15 cellular contexts compared by ENCODE assay signal in genomic region chr14:92215579-92215978, GRCh38.
"Had no signal": no experiment of that assay in that cellular context is flagged by ENCODE, and none has a peak within 500 bp of the region (broad histone marks: within the 10 kb centered on the region; RNA-seq: fewer than 3 reads in every experiment).

No MANE protein-coding gene starts in this region.

- ATAC-seq: body of pancreas, left ventricle myocardium superior, pancreas, T-cell had no signal

- DNase-seq: activated CD4-positive, alpha-beta T cell treated with anti-CD3 and anti-CD28 coated beads for 4 hours; activated naive CD4-positive, alpha-beta T cell treated with anti-CD3 and anti-CD28 coated beads, Interleukin-2, amount 50 U/mL, for 16 hours; activated T-cell treated with anti-CD3 and anti-CD28 coated beads for 4 hours; body of pancreas; dermis blood vessel endothelial cell; endodermal cell; esophagus squamous epithelium; left ventricle myocardium superior; mesendoderm; pancreas; stimulated activated CD4-positive, alpha-beta T cell treated with anti-CD3 and anti-CD28 coated beads, Interleukin-2, amount 100 ng/mL, for 48 hours; stimulated activated naive CD4-positive, alpha-beta T cell treated with Interleukin-2 at 50 U/mL for 16 hours; T-cell; T1000; WERI-Rb-1 had no signal
